In genomic region chr12:131017477-131017991, GRCh38 we compare ENCODE assay signal across 21 cellular contexts.
DNase-seq lines count a peak whose midpoint lies in the region; ATAC-seq and TF ChIP-seq lines count a peak whose summit lies in the region.
"Had no signal": no experiment of that assay in that cellular context is flagged by ENCODE, and none has a peak within 500 bp of the region (broad histone marks: within the 10 kb centered on the region; RNA-seq: fewer than 3 reads in every experiment).

No MANE protein-coding gene starts in this region.

- H3K4me1 ChIP-seq in endodermal cell (ENCODE audit: control insufficient read depth, insufficient read depth, low read length) (no peaks in the 10 kb centered on the region), upper lobe of right lung (no peaks in the 10 kb centered on the region)
- H3K4me1 ChIP-seq: BE2C, Caco-2, SJCRH30 had no signal

- no peak overlapping the region for H3K9ac ChIP-seq in endodermal cell (ENCODE audit: extremely low read depth, low read length, poor library complexity, severe bottlenecking)

- peak; percentile 44 for ATAC-seq in stimulated activated naive CD8-positive, alpha-beta T cell treated with anti-CD3 and anti-CD28 coated beads, Interleukin-15, amount 100 ng/mL, for 72 hours
- no peak for ATAC-seq in stimulated activated naive CD8-positive, alpha-beta T cell treated with anti-CD3 and anti-CD28 coated beads, Interleukin-15, Interleukin-2, amounts not matched to agents 100 U/mL and 50 U/mL, for 24 hours
- ATAC-seq in naive B cell (ENCODE audit: low read depth in 2 of 2) (no peak), upper lobe of right lung (peak; percentile 11)
- ATAC-seq: Panc1 had no signal

- H3K9me3 Mint-ChIP-seq in stimulated activated naive CD8-positive, alpha-beta T cell treated with anti-CD3 and anti-CD28 coated beads, Interleukin-15, amount 100 ng/mL, for 72 hours = no peaks in the 10 kb centered on the region
- H3K9me3 Mint-ChIP-seq in endodermal cell = no peaks in the 10 kb centered on the region
- H3K9me3 Mint-ChIP-seq in naive B cell = peaks cover 0 to 2% (median 0%) of the 10 kb centered on the region in 7 donors
- H3K9me3 Mint-ChIP-seq: CD4-positive, alpha-beta T cell had no signal

- H3K36me3 Mint-ChIP-seq in endodermal cell (ENCODE audit: low read depth) (no peaks in the 10 kb centered on the region), naive B cell (peaks cover 0 to under 1% of the 10 kb centered on the region in 2 donors)

- TF ChIP-seq CTCF in endodermal cell (conservative IDR thresholded peaks at IDR 0.05) (no peak), upper lobe of right lung (IDR thresholded peaks at IDR 0.05) (no peak)

- no peak overlapping the region for H3K4me3 Mint-ChIP-seq in stimulated activated naive CD8-positive, alpha-beta T cell treated with anti-CD3 and anti-CD28 coated beads, Interleukin-15, amount 100 ng/mL, for 72 hours
- H3K4me3 Mint-ChIP-seq in endodermal cell (no peak overlapping the region), naive B cell (no peak overlapping the region)
- H3K4me3 Mint-ChIP-seq: CD4-positive, alpha-beta T cell had no signal

- H3K9me3 ChIP-seq in endodermal cell (ENCODE audit: control insufficient read depth, low read length) = no peaks in the 10 kb centered on the region
- no peaks in the 10 kb centered on the region for H3K9me3 ChIP-seq in upper lobe of right lung
- H3K9me3 ChIP-seq: BE2C, Caco-2, SJCRH30 had no signal

- H3K4me1 Mint-ChIP-seq in stimulated activated naive CD8-positive, alpha-beta T cell treated with anti-CD3 and anti-CD28 coated beads, Interleukin-15, amount 100 ng/mL, for 72 hours = no peaks in the 10 kb centered on the region
- H3K4me1 Mint-ChIP-seq in endodermal cell (no peaks in the 10 kb centered on the region), naive B cell (peaks cover 4 to 9% (median 6%) of the 10 kb centered on the region in 3 donors)

- H3K27me3 Mint-ChIP-seq in stimulated activated naive CD8-positive, alpha-beta T cell treated with anti-CD3 and anti-CD28 coated beads, Interleukin-15, amount 100 ng/mL, for 72 hours = no peaks in the 10 kb centered on the region
- peaks cover 1% of the 10 kb centered on the region for H3K27me3 Mint-ChIP-seq in endodermal cell (ENCODE audit: insufficient read depth)
- peaks cover 0 to 18% (median 12%) of the 10 kb centered on the region in 3 donors for H3K27me3 Mint-ChIP-seq in naive B cell
- H3K27me3 Mint-ChIP-seq: CD4-positive, alpha-beta T cell had no signal

- H3K4me3 ChIP-seq in endodermal cell (ENCODE audit: low read length) (no peak overlapping the region), upper lobe of right lung (no peak overlapping the region)
- H3K4me3 ChIP-seq: SJCRH30 had no signal

- H3K27me3 ChIP-seq in endodermal cell (ENCODE audit: control insufficient read depth, insufficient read depth, low read length, poor library complexity, severe bottlenecking) (no peaks in the 10 kb centered on the region), upper lobe of right lung (no peaks in the 10 kb centered on the region)
- H3K27me3 ChIP-seq: BE2C had no signal

- intact Hi-C loops in upper lobe of right lung (cut with DNase I) = no loop called here

- no peak overlapping the region for H3K27ac ChIP-seq in endodermal cell (ENCODE audit: low read depth, low read length)
- H3K27ac ChIP-seq in upper lobe of right lung = no peak overlapping the region
- H3K27ac ChIP-seq: HL-60, SJCRH30 had no signal

- H3K27ac Mint-ChIP-seq in stimulated activated naive CD8-positive, alpha-beta T cell treated with anti-CD3 and anti-CD28 coated beads, Interleukin-15, amount 100 ng/mL, for 72 hours = peak overlapping the region in 1 of 2 donors; percentile 8
- peak overlapping the region; percentile 41 for H3K27ac Mint-ChIP-seq in endodermal cell
- peak overlapping the region in 4 of 6 donors; percentile 34 to 95 (median 92) for H3K27ac Mint-ChIP-seq in naive B cell
- H3K27ac Mint-ChIP-seq: CD4-positive, alpha-beta T cell had no signal

- H3K36me3 ChIP-seq in endodermal cell (ENCODE audit: control insufficient read depth, insufficient read depth, low read length) (no peaks in the 10 kb centered on the region), upper lobe of right lung (peaks cover 20% of the 10 kb centered on the region)
- H3K36me3 ChIP-seq: BE2C, SJCRH30 had no signal

- DNase-seq in stimulated activated naive CD8-positive, alpha-beta T cell treated with anti-CD3 and anti-CD28 coated beads, Interleukin-15, amount 100 ng/mL, for 72 hours = no peak
- DNase-seq in stimulated activated naive CD8-positive, alpha-beta T cell treated with anti-CD3 and anti-CD28 coated beads, Interleukin-15, Interleukin-2, amounts not matched to agents 100 U/mL and 50 U/mL, for 24 hours = no peak
- DNase-seq in endodermal cell (no peak), naive B cell (no peak), upper lobe of right lung (no peak), T-helper 9 cell (no peak), anterior cingulate cortex (lab: John Stamatoyannopoulos, UW) (no peak)
- no peak for DNase-seq in stimulated activated CD4-positive, alpha-beta T cell treated with anti-CD3 and anti-CD28 coated beads, Interleukin-12 subunit alpha, Interleukin-12 subunit beta, amount 100 ng/mL, for 4 hours
- DNase-seq: BE2C; Caco-2; CD4-positive, alpha-beta T cell; GDM1; MM.1S; NCI-H1092 treated with DMSO at 0.1 percent for 48 hours; NCI-H2081; NCI-H2171 treated with DMSO at 0.1 percent for 48 hours; NCI-H446 treated with DMSO at 0.1 percent for 48 hours; NCI-H69; SJCRH30 had no signal

Comparison
In these comparisons a context has a peak if more than half of its experiments do, and no peak if none do; other contexts are left out.
1. ATAC-seq: peak in stimulated activated naive CD8-positive, alpha-beta T cell treated with anti-CD3 and anti-CD28 coated beads, Interleukin-15, amount 100 ng/mL, for 72 hours (single experiment) and upper lobe of right lung (single experiment); none in stimulated activated naive CD8-positive, alpha-beta T cell treated with anti-CD3 and anti-CD28 coated beads, Interleukin-15, Interleukin-2, amounts not matched to agents 100 U/mL and 50 U/mL, for 24 hours (single experiment) and naive B cell (0 of 2).